1 cellular context compared by ENCODE assay signal in the genomic region with DNA sequence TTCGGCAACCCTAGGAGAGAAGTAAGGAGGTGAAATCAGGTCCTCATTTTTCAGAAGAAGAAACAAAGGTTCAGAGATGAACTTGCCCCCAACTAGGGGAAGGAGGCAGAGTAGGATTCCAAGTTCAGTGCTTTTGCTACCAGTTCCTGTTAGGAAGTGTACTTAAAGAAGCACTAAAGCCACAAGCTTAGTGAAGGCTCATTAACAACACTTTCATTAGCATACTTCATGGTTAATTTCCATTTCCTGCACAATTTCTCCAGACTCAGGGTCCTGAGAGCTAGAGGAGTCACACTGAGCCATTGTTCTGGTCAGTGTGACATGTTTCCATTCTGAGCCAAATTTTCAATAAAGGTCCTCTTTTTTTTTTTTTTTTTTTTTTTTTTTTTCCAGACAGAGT.
TF ChIP-seq lines count a peak whose summit lies in the region.

No MANE protein-coding gene starts in this region.

TF ChIP-seq in K562, 482 proteins besides CTCF, POLR2A, EP300 and RAD21 (continued from another document):
- no peak for TF ChIP-seq ZNF280A (IDR thresholded peaks at IDR 0.05; ENCODE audit: low read depth, partially characterized antibody)
